19 cellular contexts compared by ENCODE assay signal in the genomic region with DNA sequence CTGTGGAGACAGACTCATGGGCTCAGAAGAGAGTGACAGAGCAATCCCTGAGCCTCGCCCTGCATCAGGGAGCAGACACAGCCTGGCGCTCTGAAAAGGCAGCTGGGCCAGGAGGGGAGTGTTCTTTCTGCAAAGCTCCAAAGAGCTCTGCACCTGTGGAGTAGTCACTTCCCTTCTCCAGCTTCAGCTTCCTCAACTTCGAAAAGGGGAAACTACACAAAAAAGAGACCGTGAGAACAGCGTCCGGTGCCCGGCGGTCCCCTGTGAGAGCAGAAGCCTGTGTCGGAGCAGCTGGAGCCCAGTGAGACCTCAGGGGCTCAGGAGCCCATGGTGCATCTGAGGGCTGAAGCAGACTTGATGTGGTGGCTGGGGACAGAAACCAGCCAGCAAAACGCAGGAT.
A peak's percentile ranks its signal among the peaks of the same experiment; 100 is the strongest.
DNase-seq lines count a peak whose midpoint lies in the region.
"Had no signal": no experiment of that assay in that cellular context is flagged by ENCODE, and none has a peak within 500 bp of the region (broad histone marks: within the 10 kb centered on the region; RNA-seq: fewer than 3 reads in every experiment).

No MANE protein-coding gene starts in this region.

- DNase-seq in GDM1 (lab: John Stamatoyannopoulos, UW): peak; percentile 55
- peak; percentile 22 for DNase-seq in KG1 (lab: John Stamatoyannopoulos, UW)
- DNase-seq in RPMI8226: peak; percentile 15
- peak; percentile 22 for DNase-seq in medulla oblongata (ENCODE audit: extremely low spot score)
- DNase-seq in NCI-H510A treated with DMSO at 0.1 percent for 48 hours (lab: John Stamatoyannopoulos, UW): no peak
- no peak for DNase-seq in anterior cingulate cortex (lab: John Stamatoyannopoulos, UW)
- DNase-seq in iPS-NIHi7 (ENCODE audit: extremely low spot score): no peak
- DNase-seq in NCI-H2227 treated with DMSO at 0.1 percent for 48 hours (lab: John Stamatoyannopoulos, UW): no peak
- DNase-seq: activated CD4-positive, alpha-beta T cell treated with anti-CD3 and anti-CD28 coated beads for 1 hour; activated naive CD8-positive, alpha-beta T cell treated with anti-CD3 and anti-CD28 coated beads, Interleukin-2, amount 10 ng/mL, durations not matched to agents 7 days and 5 days; hypothalamus; MM.1S; NCI-H2029; NK-92 treated with Interleukin-12 subunit alpha and Interleukin-12 subunit beta, amount 100 ng/mL, for 24 hours; SHP77 treated with DMSO at 0.1 percent for 48 hours; sigmoid colon; stimulated activated naive CD4-positive, alpha-beta T cell treated with Interleukin-2 at 50 U/mL for 16 hours; T-helper 2 cell; tibial artery had no signal

Comparison
In these comparisons a context has a peak if more than half of its experiments do, and no peak if none do; other contexts are left out.
1. DNase-seq: peak in GDM1 (single experiment), KG1 (single experiment), RPMI8226 (single experiment) and medulla oblongata (single experiment); none in NCI-H510A treated with DMSO at 0.1 percent for 48 hours (single experiment), anterior cingulate cortex (0 of 58), iPS-NIHi7 (single experiment) and NCI-H2227 treated with DMSO at 0.1 percent for 48 hours (single experiment).